Comparison of ENCODE assay signal across 18 cellular contexts in the genomic region with DNA sequence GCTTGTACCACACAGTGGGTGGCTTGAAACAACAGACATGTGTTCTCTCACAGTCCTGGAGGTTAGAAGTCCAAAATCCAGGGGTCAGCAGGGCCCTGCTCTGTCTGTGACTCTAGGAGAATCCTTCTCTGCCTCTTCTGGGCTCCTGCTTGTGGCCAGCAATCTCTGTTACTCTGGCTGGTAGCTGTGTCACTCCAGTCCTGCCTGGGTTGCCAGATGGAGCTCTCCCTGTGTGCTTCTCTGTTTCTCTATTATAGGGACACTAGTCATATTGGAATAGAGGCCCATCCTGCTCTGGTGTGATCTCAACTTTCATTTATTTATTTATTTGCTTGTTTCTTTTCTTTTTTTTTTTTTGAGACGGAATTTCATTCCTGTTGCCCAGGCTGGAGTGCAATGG.
"Had no signal": no experiment of that assay in that cellular context is flagged by ENCODE, and none has a peak within 500 bp of the region (broad histone marks: within the 10 kb centered on the region; RNA-seq: fewer than 3 reads in every experiment).

No MANE protein-coding gene starts in this region.

- H3K27ac ChIP-seq: VCaP had no signal

- DNase-seq: activated CD4-positive, alpha-beta memory T cell treated with anti-CD3 and anti-CD28 coated beads for 36 hours; activated CD4-positive, alpha-beta T cell treated with anti-CD3 and anti-CD28 coated beads, Interleukin-2, amount 10 ng/mL, durations not matched to agents 7 days and 5 days; activated CD4-positive, CD25-positive, alpha-beta regulatory T cell; activated CD8-positive, alpha-beta memory T cell treated with anti-CD3 and anti-CD28 coated beads for 24 hours; activated effector memory CD4-positive, alpha-beta T cell treated with anti-CD3 and anti-CD28 coated beads, Interleukin-2, amount 50 U/mL, for 16 hours; activated naive CD4-positive, alpha-beta T cell treated with Interleukin-2 at 50 U/mL for 16 hours; activated naive CD8-positive, alpha-beta T cell treated with anti-CD3 and anti-CD28 coated beads, Interleukin-2, amount 50 U/mL, for 24 hours; activated T-cell treated with anti-CD3 and anti-CD28 coated beads, Interleukin-2, amount 50 U/mL, for 4 hours; amniotic stem cell; Kasumi-1; NCI-H1092; NCI-H1417; NCI-H748 treated with DMSO at 0.1 percent for 48 hours; SIG-M5; T-cell; T-helper 2 cell; T1000 had no signal
